8 cellular contexts compared by ENCODE assay signal in the genomic region with DNA sequence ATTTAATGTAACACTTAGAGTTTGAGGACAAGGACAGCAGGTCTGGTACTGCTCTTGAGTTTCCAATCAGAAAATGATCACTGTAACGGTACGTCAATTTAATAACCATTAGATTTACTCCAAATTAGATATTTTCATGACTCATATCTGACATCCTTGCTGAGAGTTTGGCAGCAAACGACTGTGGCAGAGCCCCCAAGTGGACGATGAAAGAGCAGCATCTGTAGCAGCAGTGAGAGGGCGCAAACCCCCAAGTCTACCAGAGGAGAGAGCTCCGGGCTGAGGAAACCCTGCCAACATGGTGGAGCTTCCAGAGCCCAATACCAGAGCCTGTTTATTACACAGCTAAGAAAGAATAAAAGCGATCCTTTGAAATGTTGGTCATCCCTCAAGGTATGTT.
DNase-seq lines count a peak whose midpoint lies in the region; ATAC-seq and TF ChIP-seq lines count a peak whose summit lies in the region.

No MANE protein-coding gene starts in this region.

- CTCF ChIA-PET in activated naive CD4-positive, alpha-beta T cell treated with anti-CD3 and anti-CD28 coated beads, Interleukin-2, amount 10 ng/mL, durations not matched to agents 7 days and 5 days (lab: Charles Lee) = interaction anchor here (0.6 to 1.0 kb wide), 4 partner anchors 29 to 317 kb away, joined by 3 read pairs; no protein-coding TSS in a partner anchor

- peak; percentile 38 for DNase-seq in activated naive CD4-positive, alpha-beta T cell treated with anti-CD3 and anti-CD28 coated beads, Interleukin-2, amount 10 ng/mL, durations not matched to agents 7 days and 5 days
- no peak for DNase-seq in activated naive CD4-positive, alpha-beta T cell treated with anti-CD3 and anti-CD28 coated beads, Interleukin-2, amount 50 U/mL, for 16 hours
- DNase-seq in H4 (ENCODE audit: low spot score) = peak; percentile 86
- DNase-seq in HuH-7.5 (ENCODE audit: low spot score) = peak; percentile 38

- 18 to 30% methylated on average over 3 to 7 of the region's 7 CpGs for WGBS in gastroesophageal sphincter (ENCODE audit: low coverage in 1 of 2), 2 donors

- H4K20me1 ChIP-seq in neural cell (ENCODE audit: insufficient read depth) = no peaks in the 10 kb centered on the region

- no peak for TF ChIP-seq POLR2A in gastroesophageal sphincter (IDR thresholded peaks at IDR 0.05)

- no peak overlapping the region for H3K9ac ChIP-seq in neural cell (ENCODE audit: low read length)

- peak; percentile 66 for TF ChIP-seq CTCF in neural cell (IDR thresholded peaks at IDR 0.05; ENCODE audit: poor library complexity, severe bottlenecking)
- TF ChIP-seq CTCF in gastroesophageal sphincter (IDR thresholded peaks at IDR 0.05) = peak in 2 of 4 experiments; percentile 16 to 49

- TF ChIP-seq RAD21 in neural cell (conservative IDR thresholded peaks at IDR 0.05) = peak; percentile 48

- H2AFZ ChIP-seq in neural cell (ENCODE audit: low read depth, low read length) = peak overlapping the region; percentile 22

- no peaks in the 10 kb centered on the region for H3K4me1 Mint-ChIP-seq in activated naive CD4-positive, alpha-beta T cell treated with anti-CD3 and anti-CD28 coated beads, Interleukin-2, amount 10 ng/mL, durations not matched to agents 7 days and 5 days

- H3K4me2 ChIP-seq in neural cell (ENCODE audit: low read length) = no peak overlapping the region

- ATAC-seq in SK-N-SH treated with all-trans-retinoic acid at 6 μM for 48 hours (peak; percentile 97), esophagus mucosa (peak; percentile 94), gastroesophageal sphincter (no peak)

- no peaks in the 10 kb centered on the region for H3K9me3 Mint-ChIP-seq in activated naive CD4-positive, alpha-beta T cell treated with anti-CD3 and anti-CD28 coated beads, Interleukin-2, amount 10 ng/mL, durations not matched to agents 7 days and 5 days

- no peak for TF ChIP-seq EP300 in neural cell (conservative IDR thresholded peaks at IDR 0.05; ENCODE audit: poor library complexity, severe bottlenecking)
- no peak for TF ChIP-seq EP300 in gastroesophageal sphincter (IDR thresholded peaks at IDR 0.05)

- no peaks in the 10 kb centered on the region for H3K36me3 ChIP-seq in neural cell (ENCODE audit: insufficient read depth, low read length)
- H3K36me3 ChIP-seq in gastroesophageal sphincter = no peaks in the 10 kb centered on the region

- H3K4me3 ChIP-seq in neural cell (ENCODE audit: low read length) (peak overlapping the region; percentile 36), gastroesophageal sphincter (no peak overlapping the region)

- no peaks in the 10 kb centered on the region for H3K9me3 ChIP-seq in neural cell (ENCODE audit: low read length)
- no peaks in the 10 kb centered on the region for H3K9me3 ChIP-seq in gastroesophageal sphincter

- H3F3A ChIP-seq in neural cell (ENCODE audit: insufficient read depth, low read length, poor library complexity, severe bottlenecking) = peaks cover 2% of the 10 kb centered on the region

- H3K9me2 ChIP-seq in neural cell (ENCODE audit: insufficient read depth, low read length) = no peaks in the 10 kb centered on the region

- no peaks in the 10 kb centered on the region for H3K4me1 ChIP-seq in gastroesophageal sphincter

- no peak overlapping the region for H3K4me3 Mint-ChIP-seq in activated naive CD4-positive, alpha-beta T cell treated with anti-CD3 and anti-CD28 coated beads, Interleukin-2, amount 10 ng/mL, durations not matched to agents 7 days and 5 days

- H3K27me3 ChIP-seq in neural cell (ENCODE audit: insufficient read depth, low read depth, low read length) (no peaks in the 10 kb centered on the region), gastroesophageal sphincter (no peaks in the 10 kb centered on the region)

- peaks cover 9% of the 10 kb centered on the region for H3K27me3 Mint-ChIP-seq in activated naive CD4-positive, alpha-beta T cell treated with anti-CD3 and anti-CD28 coated beads, Interleukin-2, amount 10 ng/mL, durations not matched to agents 7 days and 5 days

- no peaks in the 10 kb centered on the region for H3K36me3 Mint-ChIP-seq in activated naive CD4-positive, alpha-beta T cell treated with anti-CD3 and anti-CD28 coated beads, Interleukin-2, amount 10 ng/mL, durations not matched to agents 7 days and 5 days

- H3K27ac Mint-ChIP-seq in activated naive CD4-positive, alpha-beta T cell treated with anti-CD3 and anti-CD28 coated beads, Interleukin-2, amount 10 ng/mL, durations not matched to agents 7 days and 5 days = no peak overlapping the region

- peak overlapping the region; percentile 32 for H3K27ac ChIP-seq in neural cell (ENCODE audit: low read length)
- H3K27ac ChIP-seq in gastroesophageal sphincter = no peak overlapping the region

- H3K79me2 ChIP-seq in neural cell (replicated peaks; ENCODE audit: insufficient read depth, low read length) = no peaks in the 10 kb centered on the region

TF ChIP-seq in SK-N-SH treated with all-trans-retinoic acid at 6 μM for 48 hours, 23 proteins besides CTCF, POLR2A, EP300 and RAD21:
- TF ChIP-seq ZNF8 (CRISPR knock-in tag; IDR thresholded peaks at IDR 0.05) (peak; percentile 81), ZC3H10 (CRISPR knock-in tag; IDR thresholded peaks at IDR 0.05) (no peak), OSR1 (CRISPR knock-in tag; IDR thresholded peaks at IDR 0.05) (no peak), ISL1 (CRISPR knock-in tag; IDR thresholded peaks at IDR 0.05) (0 out of 2 replicates have a peak, but pooled peaks have one; percentile 8)
- TF ChIP-seq, protein P1, sequence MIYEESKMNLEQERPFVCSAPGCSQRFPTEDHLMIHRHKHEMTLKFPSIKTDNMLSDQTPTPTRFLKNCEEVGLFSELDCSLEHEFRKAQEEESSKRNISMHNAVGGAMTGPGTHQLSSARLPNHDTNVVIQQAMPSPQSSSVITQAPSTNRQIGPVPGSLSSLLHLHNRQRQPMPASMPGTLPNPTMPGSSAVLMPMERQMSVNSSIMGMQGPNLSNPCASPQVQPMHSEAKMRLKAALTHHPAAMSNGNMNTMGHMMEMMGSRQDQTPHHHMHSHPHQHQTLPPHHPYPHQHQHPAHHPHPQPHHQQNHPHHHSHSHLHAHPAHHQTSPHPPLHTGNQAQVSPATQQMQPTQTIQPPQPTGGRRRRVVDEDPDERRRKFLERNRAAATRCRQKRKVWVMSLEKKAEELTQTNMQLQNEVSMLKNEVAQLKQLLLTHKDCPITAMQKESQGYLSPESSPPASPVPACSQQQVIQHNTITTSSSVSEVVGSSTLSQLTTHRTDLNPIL (CRISPR knock-in tag; IDR thresholded peaks at IDR 0.05; ENCODE audit: low read depth) = no peak
TF ChIP-seq in SK-N-SH treated with all-trans-retinoic acid at 6 μM for 48 hours: peak in this region for 2.

TF ChIP-seq in neural cell, 6 proteins besides CTCF, POLR2A, EP300 and RAD21:
- TF ChIP-seq POLR2AphosphoS5 (IDR thresholded peaks at IDR 0.05) = no peak
- peak; percentile 57 for TF ChIP-seq SMC3 (conservative IDR thresholded peaks at IDR 0.05; ENCODE audit: poor library complexity)
